ENCODE assay signal across 1 cellular context in genomic region chr10:546971-547590, GRCh38.
TF ChIP-seq lines count a peak whose summit lies in the region.

No MANE protein-coding gene starts in this region.

TF ChIP-seq in WTC11, 78 proteins besides CTCF, POLR2A, EP300 and RAD21 (continued from another document):
- TF ChIP-seq ATF6 (CRISPR knock-in tag; IDR thresholded peaks at IDR 0.05) = no peak
- no peak for TF ChIP-seq OVOL2 (CRISPR knock-in tag; IDR thresholded peaks at IDR 0.05; ENCODE audit: borderline replicate concordance)
- no peak for TF ChIP-seq ETV6 (CRISPR knock-in tag; IDR thresholded peaks at IDR 0.05)
- 0 out of 2 replicates have a peak, but pooled peaks have one; percentile 38 for TF ChIP-seq FOXK1 (CRISPR knock-in tag; IDR thresholded peaks at IDR 0.05)
- TF ChIP-seq HMGA2 (CRISPR knock-in tag; IDR thresholded peaks at IDR 0.05) = no peak
- no peak for TF ChIP-seq ZNF232 (CRISPR knock-in tag; IDR thresholded peaks at IDR 0.05)
- no peak for TF ChIP-seq ZNF281 (CRISPR knock-in tag; IDR thresholded peaks at IDR 0.05)
- TF ChIP-seq PRDM15 (CRISPR knock-in tag; IDR thresholded peaks at IDR 0.05) = no peak
